ENCODE assay signal across 2 cellular contexts in the genomic region with DNA sequence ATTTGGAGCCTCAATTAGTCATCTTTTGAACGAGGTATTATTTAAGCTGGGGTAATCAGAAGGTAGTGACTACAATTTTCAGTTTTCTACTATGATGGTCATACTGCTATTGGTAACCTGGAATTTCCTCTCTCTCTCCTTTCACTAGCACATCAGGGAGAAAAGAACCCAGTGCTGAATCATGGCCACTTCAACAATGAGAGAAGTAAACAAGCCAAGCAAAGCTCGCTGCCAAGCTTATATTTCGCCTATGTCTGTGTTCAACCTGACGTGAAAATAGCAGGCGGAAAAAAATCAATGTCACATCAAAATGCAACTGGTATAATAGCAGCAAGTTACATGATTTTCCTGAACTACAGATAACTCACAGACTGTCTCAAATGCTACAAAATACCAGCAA.
TF ChIP-seq lines count a peak whose summit lies in the region.

No MANE protein-coding gene starts in this region.

TF ChIP-seq in endothelial cell of umbilical vein, 7 proteins besides CTCF, POLR2A, EP300 and RAD21 (continued from another document):
- TF ChIP-seq GATA2 (IDR thresholded peaks at IDR 0.05; ENCODE audit: insufficient read depth, insufficient read length, low read depth, low read length), result no peak
- no peak for TF ChIP-seq MYC (IDR thresholded peaks at IDR 0.05; ENCODE audit: low read depth, low read length)
- TF ChIP-seq, protein P1, sequence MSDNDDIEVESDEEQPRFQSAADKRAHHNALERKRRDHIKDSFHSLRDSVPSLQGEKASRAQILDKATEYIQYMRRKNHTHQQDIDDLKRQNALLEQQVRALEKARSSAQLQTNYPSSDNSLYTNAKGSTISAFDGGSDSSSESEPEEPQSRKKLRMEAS (IDR thresholded peaks at IDR 0.05; ENCODE audit: insufficient read depth, insufficient read length), result no peak

TF ChIP-seq in GM23338, 12 proteins besides CTCF, POLR2A, EP300 and RAD21:
- TF ChIP-seq, protein P2, sequence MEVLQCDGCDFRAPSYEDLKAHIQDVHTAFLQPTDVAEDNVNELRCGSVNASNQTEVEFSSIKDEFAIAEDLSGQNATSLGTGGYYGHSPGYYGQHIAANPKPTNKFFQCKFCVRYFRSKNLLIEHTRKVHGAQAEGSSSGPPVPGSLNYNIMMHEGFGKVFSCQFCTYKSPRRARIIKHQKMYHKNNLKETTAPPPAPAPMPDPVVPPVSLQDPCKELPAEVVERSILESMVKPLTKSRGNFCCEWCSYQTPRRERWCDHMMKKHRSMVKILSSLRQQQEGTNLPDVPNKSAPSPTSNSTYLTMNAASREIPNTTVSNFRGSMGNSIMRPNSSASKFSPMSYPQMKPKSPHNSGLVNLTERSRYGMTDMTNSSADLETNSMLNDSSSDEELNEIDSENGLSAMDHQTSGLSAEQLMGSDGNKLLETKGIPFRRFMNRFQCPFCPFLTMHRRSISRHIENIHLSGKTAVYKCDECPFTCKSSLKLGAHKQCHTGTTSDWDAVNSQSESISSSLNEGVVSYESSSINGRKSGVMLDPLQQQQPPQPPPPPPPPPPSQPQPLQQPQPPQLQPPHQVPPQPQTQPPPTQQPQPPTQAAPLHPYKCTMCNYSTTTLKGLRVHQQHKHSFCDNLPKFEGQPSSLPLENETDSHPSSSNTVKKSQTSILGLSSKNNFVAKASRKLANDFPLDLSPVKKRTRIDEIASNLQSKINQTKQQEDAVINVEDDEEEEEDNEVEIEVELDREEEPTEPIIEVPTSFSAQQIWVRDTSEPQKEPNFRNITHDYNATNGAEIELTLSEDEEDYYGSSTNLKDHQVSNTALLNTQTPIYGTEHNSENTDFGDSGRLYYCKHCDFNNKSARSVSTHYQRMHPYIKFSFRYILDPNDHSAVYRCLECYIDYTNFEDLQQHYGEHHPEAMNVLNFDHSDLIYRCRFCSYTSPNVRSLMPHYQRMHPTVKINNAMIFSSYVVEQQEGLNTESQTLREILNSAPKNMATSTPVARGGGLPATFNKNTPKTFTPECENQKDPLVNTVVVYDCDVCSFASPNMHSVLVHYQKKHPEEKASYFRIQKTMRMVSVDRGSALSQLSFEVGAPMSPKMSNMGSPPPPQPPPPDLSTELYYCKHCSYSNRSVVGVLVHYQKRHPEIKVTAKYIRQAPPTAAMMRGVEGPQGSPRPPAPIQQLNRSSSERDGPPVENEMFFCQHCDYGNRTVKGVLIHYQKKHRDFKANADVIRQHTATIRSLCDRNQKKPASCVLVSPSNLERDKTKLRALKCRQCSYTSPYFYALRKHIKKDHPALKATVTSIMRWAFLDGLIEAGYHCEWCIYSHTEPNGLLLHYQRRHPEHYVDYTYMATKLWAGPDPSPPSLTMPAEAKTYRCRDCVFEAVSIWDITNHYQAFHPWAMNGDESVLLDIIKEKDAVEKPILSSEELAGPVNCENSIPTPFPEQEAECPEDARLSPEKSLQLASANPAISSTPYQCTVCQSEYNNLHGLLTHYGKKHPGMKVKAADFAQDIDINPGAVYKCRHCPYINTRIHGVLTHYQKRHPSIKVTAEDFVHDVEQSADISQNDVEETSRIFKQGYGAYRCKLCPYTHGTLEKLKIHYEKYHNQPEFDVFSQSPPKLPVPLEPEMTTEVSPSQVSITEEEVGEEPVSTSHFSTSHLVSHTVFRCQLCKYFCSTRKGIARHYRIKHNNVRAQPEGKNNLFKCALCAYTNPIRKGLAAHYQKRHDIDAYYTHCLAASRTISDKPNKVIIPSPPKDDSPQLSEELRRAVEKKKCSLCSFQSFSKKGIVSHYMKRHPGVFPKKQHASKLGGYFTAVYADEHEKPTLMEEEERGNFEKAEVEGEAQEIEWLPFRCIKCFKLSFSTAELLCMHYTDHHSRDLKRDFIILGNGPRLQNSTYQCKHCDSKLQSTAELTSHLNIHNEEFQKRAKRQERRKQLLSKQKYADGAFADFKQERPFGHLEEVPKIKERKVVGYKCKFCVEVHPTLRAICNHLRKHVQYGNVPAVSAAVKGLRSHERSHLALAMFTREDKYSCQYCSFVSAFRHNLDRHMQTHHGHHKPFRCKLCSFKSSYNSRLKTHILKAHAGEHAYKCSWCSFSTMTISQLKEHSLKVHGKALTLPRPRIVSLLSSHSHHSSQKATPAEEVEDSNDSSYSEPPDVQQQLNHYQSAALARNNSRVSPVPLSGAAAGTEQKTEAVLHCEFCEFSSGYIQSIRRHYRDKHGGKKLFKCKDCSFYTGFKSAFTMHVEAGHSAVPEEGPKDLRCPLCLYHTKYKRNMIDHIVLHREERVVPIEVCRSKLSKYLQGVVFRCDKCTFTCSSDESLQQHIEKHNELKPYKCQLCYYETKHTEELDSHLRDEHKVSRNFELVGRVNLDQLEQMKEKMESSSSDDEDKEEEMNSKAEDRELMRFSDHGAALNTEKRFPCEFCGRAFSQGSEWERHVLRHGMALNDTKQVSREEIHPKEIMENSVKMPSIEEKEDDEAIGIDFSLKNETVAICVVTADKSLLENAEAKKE (CRISPR knock-in tag; IDR thresholded peaks at IDR 0.05), result no peak
- TF ChIP-seq NANOG (IDR thresholded peaks at IDR 0.05; ENCODE audit: borderline replicate concordance) (no peak), EZH2 (IDR thresholded peaks at IDR 0.05; ENCODE audit: low read depth, unreplicated experiment) (no peak), JUNB (IDR thresholded peaks at IDR 0.05; ENCODE audit: unreplicated experiment) (no peak), ZNF114 (CRISPR knock-in tag; IDR thresholded peaks at IDR 0.05) (no peak), CREB1 (CRISPR knock-in tag; IDR thresholded peaks at IDR 0.05; ENCODE audit: low read depth) (no peak), EZH2phosphoT487 (IDR thresholded peaks at IDR 0.05; ENCODE audit: unreplicated experiment) (no peak), STAT1 (IDR thresholded peaks at IDR 0.05; ENCODE audit: unreplicated experiment) (no peak), ZNF331 (CRISPR knock-in tag; IDR thresholded peaks at IDR 0.05; ENCODE audit: low read depth) (no peak), POLR2AphosphoS5 (IDR thresholded peaks at IDR 0.05; ENCODE audit: low read depth) (no peak)
- TF ChIP-seq, protein P3, sequence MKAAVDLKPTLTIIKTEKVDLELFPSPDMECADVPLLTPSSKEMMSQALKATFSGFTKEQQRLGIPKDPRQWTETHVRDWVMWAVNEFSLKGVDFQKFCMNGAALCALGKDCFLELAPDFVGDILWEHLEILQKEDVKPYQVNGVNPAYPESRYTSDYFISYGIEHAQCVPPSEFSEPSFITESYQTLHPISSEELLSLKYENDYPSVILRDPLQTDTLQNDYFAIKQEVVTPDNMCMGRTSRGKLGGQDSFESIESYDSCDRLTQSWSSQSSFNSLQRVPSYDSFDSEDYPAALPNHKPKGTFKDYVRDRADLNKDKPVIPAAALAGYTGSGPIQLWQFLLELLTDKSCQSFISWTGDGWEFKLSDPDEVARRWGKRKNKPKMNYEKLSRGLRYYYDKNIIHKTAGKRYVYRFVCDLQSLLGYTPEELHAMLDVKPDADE (IDR thresholded peaks at IDR 0.05), result no peak
- TF ChIP-seq, protein P4, sequence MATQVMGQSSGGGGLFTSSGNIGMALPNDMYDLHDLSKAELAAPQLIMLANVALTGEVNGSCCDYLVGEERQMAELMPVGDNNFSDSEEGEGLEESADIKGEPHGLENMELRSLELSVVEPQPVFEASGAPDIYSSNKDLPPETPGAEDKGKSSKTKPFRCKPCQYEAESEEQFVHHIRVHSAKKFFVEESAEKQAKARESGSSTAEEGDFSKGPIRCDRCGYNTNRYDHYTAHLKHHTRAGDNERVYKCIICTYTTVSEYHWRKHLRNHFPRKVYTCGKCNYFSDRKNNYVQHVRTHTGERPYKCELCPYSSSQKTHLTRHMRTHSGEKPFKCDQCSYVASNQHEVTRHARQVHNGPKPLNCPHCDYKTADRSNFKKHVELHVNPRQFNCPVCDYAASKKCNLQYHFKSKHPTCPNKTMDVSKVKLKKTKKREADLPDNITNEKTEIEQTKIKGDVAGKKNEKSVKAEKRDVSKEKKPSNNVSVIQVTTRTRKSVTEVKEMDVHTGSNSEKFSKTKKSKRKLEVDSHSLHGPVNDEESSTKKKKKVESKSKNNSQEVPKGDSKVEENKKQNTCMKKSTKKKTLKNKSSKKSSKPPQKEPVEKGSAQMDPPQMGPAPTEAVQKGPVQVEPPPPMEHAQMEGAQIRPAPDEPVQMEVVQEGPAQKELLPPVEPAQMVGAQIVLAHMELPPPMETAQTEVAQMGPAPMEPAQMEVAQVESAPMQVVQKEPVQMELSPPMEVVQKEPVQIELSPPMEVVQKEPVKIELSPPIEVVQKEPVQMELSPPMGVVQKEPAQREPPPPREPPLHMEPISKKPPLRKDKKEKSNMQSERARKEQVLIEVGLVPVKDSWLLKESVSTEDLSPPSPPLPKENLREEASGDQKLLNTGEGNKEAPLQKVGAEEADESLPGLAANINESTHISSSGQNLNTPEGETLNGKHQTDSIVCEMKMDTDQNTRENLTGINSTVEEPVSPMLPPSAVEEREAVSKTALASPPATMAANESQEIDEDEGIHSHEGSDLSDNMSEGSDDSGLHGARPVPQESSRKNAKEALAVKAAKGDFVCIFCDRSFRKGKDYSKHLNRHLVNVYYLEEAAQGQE (IDR thresholded peaks at IDR 0.05; ENCODE audit: unreplicated experiment), result no peak
